Comparison of ENCODE assay signal across 1 cellular context in the genomic region with DNA sequence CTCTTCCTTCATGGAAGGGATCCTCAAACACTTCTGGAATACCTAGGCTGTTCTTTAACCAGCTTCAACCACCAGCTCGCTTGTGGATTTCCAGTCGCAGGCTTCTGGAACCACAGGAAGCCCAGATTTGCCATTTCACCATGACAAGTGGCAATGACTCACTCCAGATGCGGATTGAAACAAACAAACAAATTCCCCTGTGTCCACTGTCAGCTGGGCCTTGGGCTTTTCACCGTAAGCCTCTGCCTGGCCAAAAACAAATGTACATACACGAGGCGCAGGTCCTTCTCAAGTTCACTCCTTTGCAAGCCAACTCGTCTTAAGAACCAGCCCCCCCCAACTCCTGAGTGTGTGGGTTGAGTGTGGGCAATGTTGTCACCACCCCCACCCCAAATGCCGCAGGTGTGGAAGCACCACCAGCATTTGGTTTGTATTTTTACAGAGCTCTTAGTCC.
TF ChIP-seq lines count a peak whose summit lies in the region.

No MANE protein-coding gene starts in this region.

TF ChIP-seq in SK-N-SH, 30 proteins besides CTCF, POLR2A, EP300 and RAD21 (continued from another document):
- TF ChIP-seq, protein P1, sequence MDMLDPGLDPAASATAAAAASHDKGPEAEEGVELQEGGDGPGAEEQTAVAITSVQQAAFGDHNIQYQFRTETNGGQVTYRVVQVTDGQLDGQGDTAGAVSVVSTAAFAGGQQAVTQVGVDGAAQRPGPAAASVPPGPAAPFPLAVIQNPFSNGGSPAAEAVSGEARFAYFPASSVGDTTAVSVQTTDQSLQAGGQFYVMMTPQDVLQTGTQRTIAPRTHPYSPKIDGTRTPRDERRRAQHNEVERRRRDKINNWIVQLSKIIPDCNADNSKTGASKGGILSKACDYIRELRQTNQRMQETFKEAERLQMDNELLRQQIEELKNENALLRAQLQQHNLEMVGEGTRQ (IDR thresholded peaks at IDR 0.05; ENCODE audit: borderline replicate concordance, low read depth, low read length), result no peak
- TF ChIP-seq, protein P2, sequence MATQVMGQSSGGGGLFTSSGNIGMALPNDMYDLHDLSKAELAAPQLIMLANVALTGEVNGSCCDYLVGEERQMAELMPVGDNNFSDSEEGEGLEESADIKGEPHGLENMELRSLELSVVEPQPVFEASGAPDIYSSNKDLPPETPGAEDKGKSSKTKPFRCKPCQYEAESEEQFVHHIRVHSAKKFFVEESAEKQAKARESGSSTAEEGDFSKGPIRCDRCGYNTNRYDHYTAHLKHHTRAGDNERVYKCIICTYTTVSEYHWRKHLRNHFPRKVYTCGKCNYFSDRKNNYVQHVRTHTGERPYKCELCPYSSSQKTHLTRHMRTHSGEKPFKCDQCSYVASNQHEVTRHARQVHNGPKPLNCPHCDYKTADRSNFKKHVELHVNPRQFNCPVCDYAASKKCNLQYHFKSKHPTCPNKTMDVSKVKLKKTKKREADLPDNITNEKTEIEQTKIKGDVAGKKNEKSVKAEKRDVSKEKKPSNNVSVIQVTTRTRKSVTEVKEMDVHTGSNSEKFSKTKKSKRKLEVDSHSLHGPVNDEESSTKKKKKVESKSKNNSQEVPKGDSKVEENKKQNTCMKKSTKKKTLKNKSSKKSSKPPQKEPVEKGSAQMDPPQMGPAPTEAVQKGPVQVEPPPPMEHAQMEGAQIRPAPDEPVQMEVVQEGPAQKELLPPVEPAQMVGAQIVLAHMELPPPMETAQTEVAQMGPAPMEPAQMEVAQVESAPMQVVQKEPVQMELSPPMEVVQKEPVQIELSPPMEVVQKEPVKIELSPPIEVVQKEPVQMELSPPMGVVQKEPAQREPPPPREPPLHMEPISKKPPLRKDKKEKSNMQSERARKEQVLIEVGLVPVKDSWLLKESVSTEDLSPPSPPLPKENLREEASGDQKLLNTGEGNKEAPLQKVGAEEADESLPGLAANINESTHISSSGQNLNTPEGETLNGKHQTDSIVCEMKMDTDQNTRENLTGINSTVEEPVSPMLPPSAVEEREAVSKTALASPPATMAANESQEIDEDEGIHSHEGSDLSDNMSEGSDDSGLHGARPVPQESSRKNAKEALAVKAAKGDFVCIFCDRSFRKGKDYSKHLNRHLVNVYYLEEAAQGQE (IDR thresholded peaks at IDR 0.05; ENCODE audit: low read depth, low read length), result no peak
